In genomic region chr2:203814661-203815540, GRCh38 we compare ENCODE assay signal across 8 cellular contexts. TPM values are rescaled to one million over a fixed set of nuclear protein-coding genes. Genes with fewer than 3 reads are reported as not detected.
DNase-seq lines count a peak whose midpoint lies in the region; ATAC-seq, FAIRE-seq and TF ChIP-seq lines count a peak whose summit lies in the region.

No MANE protein-coding gene starts in this region.

- no peak overlapping the region for H2BK20ac ChIP-seq in H1 (ENCODE audit: low read length)

- no peak overlapping the region for H2BK15ac ChIP-seq in H1 (ENCODE audit: low read length)

- H3K27me3 ChIP-seq in CD8-positive, alpha-beta T cell (ENCODE audit: insufficient read depth, low read length), result no peaks in the 10 kb centered on the region
- H3K27me3 ChIP-seq in H1 (replicated peaks in 1 of 4; ENCODE audit: control insufficient read depth in 3 of 4, extremely low read depth in 1 of 4, insufficient read depth in 3 of 4, low read length in 3 of 4), result no peaks in the 10 kb centered on the region
- H3K27me3 ChIP-seq in stomach, result no peaks in the 10 kb centered on the region

- H3K18ac ChIP-seq in H1 (ENCODE audit: extremely low read depth, low read length), result no peak overlapping the region

- H3K9ac ChIP-seq in H1 (replicated peaks in 1 of 4; ENCODE audit: extremely low read depth in 1 of 4, low read depth in 3 of 4, low read length in 3 of 4), result no peak overlapping the region

- peak; percentile 95 for TF ChIP-seq RAD21 in H1 (IDR thresholded peaks at IDR 0.05 in 1 of 2, conservative IDR thresholded peaks at IDR 0.05 in 1 of 2; ENCODE audit: low read depth in 2 of 2, low read length in 2 of 2)

- no peak overlapping the region for H3K4ac ChIP-seq in H1 (replicated peaks; ENCODE audit: insufficient read length, low read depth, low read length)

- no peak overlapping the region for H3K27ac ChIP-seq in CD8-positive, alpha-beta T cell (ENCODE audit: low read depth, low read length)
- H3K27ac ChIP-seq in H1 (ENCODE audit: low read depth, low read length) (no peak overlapping the region), stomach (peak overlapping the region in 3 of 5 donors; percentile 12 to 80 (median 61))

- no peaks in the 10 kb centered on the region for H3K23me2 ChIP-seq in H1 (ENCODE audit: low read depth, low read length)

- no peaks in the 10 kb centered on the region for H3K9me3 Mint-ChIP-seq in CD8-positive, alpha-beta T cell
- no peaks in the 10 kb centered on the region for H3K9me3 Mint-ChIP-seq in mesothelial cell of epicardium

- peak; percentile 13 to 62 (median 47) for DNase-seq in CD8-positive, alpha-beta T cell
- peak; percentile 78 for DNase-seq in NCI-H526 treated with DMSO at 0.1 percent for 48 hours (lab: John Stamatoyannopoulos, UW)
- peak; percentile 73 for DNase-seq in activated CD4-positive, alpha-beta T cell treated with anti-CD3 and anti-CD28 coated beads for 48 hours
- DNase-seq in H1 (ENCODE audit: low read depth in 1 of 2, low spot score in 2 of 2), result no peak
- no peak for DNase-seq in mesothelial cell of epicardium (ENCODE audit: low spot score in 2 of 2, unreplicated experiment in 2 of 2)
- peak; percentile 54 for DNase-seq in stomach

- H3K9me3 ChIP-seq in CD8-positive, alpha-beta T cell (ENCODE audit: low read length), result no peaks in the 10 kb centered on the region
- no peaks in the 10 kb centered on the region for H3K9me3 ChIP-seq in H1 (ENCODE audit: insufficient read depth in 2 of 2, low read depth in 1 of 2, low read length in 1 of 2)
- H3K9me3 ChIP-seq in stomach, result no peaks in the 10 kb centered on the region

- ATAC-seq in CD8-positive, alpha-beta T cell, result peak; percentile 80
- ATAC-seq in GM19351 (IDR thresholded peaks at IDR 0.05; ENCODE audit: unreplicated experiment) (peak; percentile 88), HG03521 (IDR thresholded peaks at IDR 0.05; ENCODE audit: unreplicated experiment) (peak; percentile 64)

- peak overlapping the region; percentile 79 for H3K4me3 Mint-ChIP-seq in CD8-positive, alpha-beta T cell
- H3K4me3 Mint-ChIP-seq in mesothelial cell of epicardium, result no peak overlapping the region

- H3K14ac ChIP-seq in H1 (ENCODE audit: insufficient read length), result no peak overlapping the region

- no peak overlapping the region for H2BK12ac ChIP-seq in H1 (ENCODE audit: low read depth, low read length)

- H4K5ac ChIP-seq in H1 (ENCODE audit: insufficient read length, low read depth, low read length), result no peak overlapping the region

- no peaks in the 10 kb centered on the region for H3K36me3 ChIP-seq in CD8-positive, alpha-beta T cell (ENCODE audit: insufficient read depth, low read length)
- H3K36me3 ChIP-seq in H1 (ENCODE audit: control insufficient read depth in 2 of 4, insufficient read depth in 4 of 4, low read length in 3 of 4), result no peaks in the 10 kb centered on the region
- no peaks in the 10 kb centered on the region for H3K36me3 ChIP-seq in stomach

- H4K20me1 ChIP-seq in H1 (replicated peaks in 1 of 2; ENCODE audit: control insufficient read depth in 1 of 2, insufficient read depth in 2 of 2, low read length in 2 of 2), result no peaks in the 10 kb centered on the region

- no peak overlapping the region for H2AK5ac ChIP-seq in H1 (ENCODE audit: low read depth, low read length)

- POLR2A ChIA-PET in CD8-positive, alpha-beta T cell (lab: Charles Lee), result interaction anchor here (0.7 to 1.7 kb wide), 6 partner anchors 56 to 330 kb away, joined by 3 to 8 read pairs (median 4); no protein-coding TSS in a partner anchor
- POLR2A ChIA-PET in H1 (lab: Charles Lee; ENCODE audit: partially characterized antibody), result no interaction called here

- no peaks in the 10 kb centered on the region for H3K79me2 ChIP-seq in H1 (ENCODE audit: control insufficient read depth in 1 of 2, insufficient read depth in 2 of 2, low read length in 2 of 2)

- 63% methylated on average over 10 of the region's 10 CpGs; no CpG with 5 or more reads in 1 of the 2 experiments for WGBS in H1 (ENCODE audit: extremely low coverage in 1 of 2, insufficient coverage in 1 of 2, insufficient read length in 1 of 2, insufficient replicate concordance in 2 of 2, low coverage in 1 of 2, low lambda C conversion rate in 2 of 2, missing lambda C conversion rate in 1 of 2), 2 experiments
- 30 to 34% (median 30%) methylated on average over 10 of the region's 10 CpGs for WGBS in stomach, 5 donors

- no peak overlapping the region for H3K27ac Mint-ChIP-seq in CD8-positive, alpha-beta T cell
- no peak overlapping the region for H3K27ac Mint-ChIP-seq in mesothelial cell of epicardium

- TF ChIP-seq EP300 in H1 (IDR thresholded peaks at IDR 0.05; ENCODE audit: borderline replicate concordance in 1 of 2, low read depth in 2 of 2, low read length in 2 of 2) (no peak), stomach (IDR thresholded peaks at IDR 0.05) (no peak)

- H3K4me3 ChIP-seq in CD8-positive, alpha-beta T cell (ENCODE audit: low read depth, low read length), result no peak overlapping the region
- H3K4me3 ChIP-seq in H1 (ENCODE audit: extremely low read depth in 1 of 4, insufficient read depth in 2 of 4, low read depth in 3 of 4, low read length in 4 of 4) (no peak overlapping the region), stomach (no peak overlapping the region)

- no peak overlapping the region for H3K23ac ChIP-seq in H1 (ENCODE audit: insufficient read length)

- no peak overlapping the region for H4K8ac ChIP-seq in H1 (ENCODE audit: extremely low read depth, insufficient read depth, low read length)

- peaks cover 43% of the 10 kb centered on the region for H3K4me1 Mint-ChIP-seq in CD8-positive, alpha-beta T cell (ENCODE audit: low read depth)
- peaks cover 6% of the 10 kb centered on the region for H3K4me1 Mint-ChIP-seq in mesothelial cell of epicardium

- intact Hi-C loops in CD8-positive, alpha-beta T cell (cut with DNase I, micrococcal nuclease), result loop anchor here (1.0 to 10.0 kb wide), 8 partner anchors 32 to 1243 kb away; no protein-coding TSS in a partner anchor
- intact Hi-C loops in stomach (cut with DNase I; ENCODE audit: low total_unique reads), result loop anchor here (10.0 kb wide), 1 partner anchor 330 kb away; no protein-coding TSS in a partner anchor

- TF ChIP-seq CTCF in CD8-positive, alpha-beta T cell (IDR thresholded peaks at IDR 0.05), result peak; percentile 79
- TF ChIP-seq CTCF in H1 (IDR thresholded peaks at IDR 0.05; ENCODE audit: control extremely low read depth in 1 of 3, insufficient read depth in 1 of 3, low read depth in 1 of 3, low read length in 3 of 3) (peak in 2 of 3 experiments; percentile 60 to 79; a peak in 3 of 4 replicates), mesothelial cell of epicardium (IDR thresholded peaks at IDR 0.05; ENCODE audit: unreplicated experiment) (peak; percentile 64), stomach (IDR thresholded peaks at IDR 0.05) (peak in 5 of 7 experiments; percentile 44 to 78 (median 70))

- H3K4me1 ChIP-seq in CD8-positive, alpha-beta T cell (ENCODE audit: insufficient read depth, low read length), result peaks cover 23% of the 10 kb centered on the region
- H3K4me1 ChIP-seq in H1 (replicated peaks in 1 of 4; ENCODE audit: control insufficient read depth in 3 of 4, insufficient read depth in 4 of 4, low read length in 3 of 4) (no peaks in the 10 kb centered on the region), stomach (peaks cover 16 to 49% (median 28%) of the 10 kb centered on the region in 4 donors)

- no peak overlapping the region for H2BK5ac ChIP-seq in H1 (ENCODE audit: low read depth, low read length)

- peak; percentile 42 for FAIRE-seq in H1 (lab: Jason Lieb, UNC)

- H2BK120ac ChIP-seq in H1 (replicated peaks; ENCODE audit: low read depth, low read length), result no peak overlapping the region

- H4K91ac ChIP-seq in H1 (replicated peaks; ENCODE audit: insufficient read length, low read length), result no peak overlapping the region

- H3K27me3 Mint-ChIP-seq in CD8-positive, alpha-beta T cell (ENCODE audit: low read depth), result no peaks in the 10 kb centered on the region
- H3K27me3 Mint-ChIP-seq in mesothelial cell of epicardium (ENCODE audit: low read depth), result peaks cover 27% of the 10 kb centered on the region

- H3K36me3 Mint-ChIP-seq in CD8-positive, alpha-beta T cell, result no peaks in the 10 kb centered on the region
- H3K36me3 Mint-ChIP-seq in mesothelial cell of epicardium, result no peaks in the 10 kb centered on the region

- TF ChIP-seq POLR2A in H1 (IDR thresholded peaks at IDR 0.05; ENCODE audit: control extremely low read depth in 1 of 2, low read depth in 2 of 2, low read length in 2 of 2) (no peak), stomach (IDR thresholded peaks at IDR 0.05) (no peak)

- H3K56ac ChIP-seq in H1 (replicated peaks; ENCODE audit: insufficient read length, low read depth, low read length), result no peak overlapping the region

- CTCF ChIA-PET in CD8-positive, alpha-beta T cell (lab: Charles Lee), result interaction anchor here (0.5 to 14.7 kb wide), 65 partner anchors 10 to 590 kb away, joined by 3 to 225 read pairs (median 4); partner anchors contain the start of genes CD28 and CTLA4
- CTCF ChIA-PET in H1 (lab: Charles Lee; ENCODE audit: partially characterized antibody), result interaction anchor here (0.6 to 4.2 kb wide), 41 partner anchors 9 to 1226 kb away, joined by 3 to 28 read pairs (median 4); partner anchors contain the start of gene CTLA4

- peak overlapping the region; percentile 87 for H2AFZ ChIP-seq in H1 (ENCODE audit: low read length)

- H3K4me2 ChIP-seq in H1 (ENCODE audit: insufficient read depth in 1 of 2, low read depth in 2 of 2, low read length in 2 of 2), result peak overlapping the region in 1 of 2 experiments; percentile 20; a peak in 1 of 4 replicates

- H3K79me1 ChIP-seq in H1 (ENCODE audit: low read depth, low read length), result no peaks in the 10 kb centered on the region

TF ChIP-seq in H1, 55 proteins besides CTCF, POLR2A, EP300 and RAD21 (continues in another document):
- TF ChIP-seq POU5F1 (IDR thresholded peaks at IDR 0.05; ENCODE audit: low read depth, low read length), result no peak
- TF ChIP-seq CREB1 (IDR thresholded peaks at IDR 0.05), result 0 out of 2 replicates have a peak, but pooled peaks have one; percentile 11
- no peak for TF ChIP-seq CBX8 (IDR thresholded peaks at IDR 0.05; ENCODE audit: borderline replicate concordance, low read depth, low read length)
- TF ChIP-seq SUZ12 (IDR thresholded peaks at IDR 0.05; ENCODE audit: low read length), result no peak
- TF ChIP-seq CTBP2 (IDR thresholded peaks at IDR 0.05; ENCODE audit: borderline replicate concordance, insufficient read depth, insufficient read length, low read length), result no peak

RNA-seq across cellular contexts. Expression of gene CTLA4, which starts 52.7 kb away (rescaled TPM):
- total RNA-seq in CD8-positive, alpha-beta T cell, result 10 to 100 TPM; 10.2 to 11.5 TPM
- total RNA-seq in H1 (2021; fragmentation: NEBNext Ultra II Directional; extraction: Animal tissue kit (Norgen Biotek cat#: 25700)), result not detected in 2 replicates
- not detected in 2 replicates for polyA plus RNA-seq in H1 (2011; rRNA removed)
- polyA plus RNA-seq in H1 (2011; cell fraction: cytosol; rRNA removed), result not detected
- not detected for polyA plus RNA-seq in H1 (2011; cell fraction: nucleus; rRNA removed)
- not detected in 4 replicates for polyA plus RNA-seq in H1 (2012, experiment 1 of 2)
- polyA plus RNA-seq in H1 (2012, experiment 2 of 2), result not detected
- not detected for polyA plus RNA-seq in H1 (2013, experiment 1 of 2)
- not detected for polyA plus RNA-seq in H1 (2013, experiment 2 of 2)
- not detected in 2 replicates for polyA minus RNA-seq in H1 (2011; rRNA and poly(A)+ RNA removed)
- polyA minus RNA-seq in H1 (2011; cell fraction: cytosol; rRNA and poly(A)+ RNA removed), result not detected
- polyA minus RNA-seq in H1 (2011; cell fraction: nucleus; rRNA and poly(A)+ RNA removed), result not detected
- total RNA-seq in mesothelial cell of epicardium, result not detected in 3 replicates
- 1 to 10 TPM in 1 of 5 donors, not detected in 4; 2.0 TPM for total RNA-seq in stomach
- polyA plus RNA-seq in stomach, result 1 to 10 TPM in 1 of 3 donors, not detected in 2; 1.1 TPM

Comparison
In these comparisons a context has a peak if more than half of its experiments do, and no peak if none do; other contexts are left out.
1. DNase-seq: peak in CD8-positive, alpha-beta T cell (7 of 7), NCI-H526 treated with DMSO at 0.1 percent for 48 hours (single experiment), activated CD4-positive, alpha-beta T cell treated with anti-CD3 and anti-CD28 coated beads for 48 hours (single experiment) and stomach (single experiment); none in H1 (0 of 2) and mesothelial cell of epicardium (0 of 2).
2. H3K27ac ChIP-seq: peak in stomach (3 of 5); none in CD8-positive, alpha-beta T cell (single experiment) and H1 (single experiment).
3. Peak in every context shown above with its lines, with median percentiles within 50 percentile points of each other: ATAC-seq and CTCF ChIP-seq.